Comparison of ENCODE assay signal across 24 cellular contexts in the genomic region with DNA sequence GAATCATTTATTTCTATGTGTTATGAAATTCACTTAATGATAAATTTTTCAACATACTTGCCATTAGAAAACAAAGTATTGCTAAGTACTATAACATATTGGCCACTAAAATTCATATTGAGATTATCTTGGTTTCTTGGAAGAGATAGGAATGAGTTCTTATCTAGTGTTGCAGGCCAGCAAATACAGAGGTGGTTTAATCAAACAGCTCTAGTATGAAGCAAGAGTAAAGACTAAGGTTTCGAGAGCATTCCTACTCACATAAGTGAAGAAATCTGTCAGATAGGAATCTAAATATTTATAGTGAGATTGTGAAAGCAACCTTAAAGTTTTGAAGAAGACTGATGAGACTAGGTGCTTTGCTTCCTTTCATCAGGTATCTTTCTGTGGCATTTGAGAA. TPM values are rescaled to one million over a fixed set of nuclear protein-coding genes. Genes with fewer than 3 reads are reported as not detected.
"Had no signal": no experiment of that assay in that cellular context is flagged by ENCODE, and none has a peak within 500 bp of the region (broad histone marks: within the 10 kb centered on the region; RNA-seq: fewer than 3 reads in every experiment).

No MANE protein-coding gene starts in this region.

- H3K9ac ChIP-seq: parathyroid adenoma had no signal

- H2AFZ ChIP-seq: parathyroid adenoma had no signal

- ATAC-seq: activated T-cell treated with anti-CD3 and anti-CD28 coated beads, Interleukin-2, amount 50 U/mL, for 72 hours; heart right ventricle; natural killer cell had no signal

- H3K27me3 ChIP-seq: brain microvascular endothelial cell, esophagus squamous epithelium, heart right ventricle, neutrophil, stomach, testis had no signal

- DNase-seq: activated CD4-positive, alpha-beta T cell treated with anti-CD3 and anti-CD28 coated beads, Interleukin-2, amount 10 ng/mL, durations not matched to agents 7 days and 5 days; activated CD8-positive, alpha-beta memory T cell treated with anti-CD3 and anti-CD28 coated beads, Interleukin-2, amount 50 U/mL, for 48 hours; activated gamma-delta T cell; activated T-cell treated with anti-CD3 and anti-CD28 coated beads, Interleukin-2, amount 50 U/mL, for 72 hours; brain microvascular endothelial cell; cortex of kidney; effector CD4-positive, alpha-beta T cell; esophagus squamous epithelium; heart right ventricle; left ventricle myocardium inferior; natural killer cell; stimulated activated CD4-positive, alpha-beta T cell treated with anti-CD3 and anti-CD28 coated beads, Interleukin-12 subunit alpha, Interleukin-12 subunit beta, amount 100 ng/mL, for 4 hours; stimulated activated CD4-positive, alpha-beta T cell treated with anti-CD3 and anti-CD28 coated beads, Interleukin-2, amount 100 ng/mL, for 24 hours; stomach; testis had no signal

- H3K27ac Mint-ChIP-seq: activated CD4-positive, alpha-beta T cell treated with anti-CD3 and anti-CD28 coated beads, Interleukin-2, amount 10 ng/mL, durations not matched to agents 7 days and 5 days; activated naive CD8-positive, alpha-beta T cell; activated T-cell treated with anti-CD3 and anti-CD28 coated beads, Interleukin-2, amount 50 U/mL, for 72 hours; natural killer cell; T-helper 1 cell treated with Interleukin-12 subunit alpha and Interleukin-12 subunit beta and Interleukin-4 antibody, amounts not matched to agents 30 μg/mL and 1 μg/mL, for 36 hours had no signal

- H3K4me1 ChIP-seq: esophagus squamous epithelium, parathyroid adenoma, testis had no signal

- H3K9me3 ChIP-seq: esophagus squamous epithelium, heart right ventricle, left ventricle myocardium inferior, neutrophil, stomach, testis had no signal

- H3K36me3 Mint-ChIP-seq: natural killer cell had no signal

- H3K4me3 ChIP-seq: esophagus squamous epithelium, heart right ventricle, left ventricle myocardium inferior, stomach, testis had no signal

- H3K27ac ChIP-seq: brain microvascular endothelial cell, esophagus squamous epithelium, heart right ventricle, left ventricle myocardium inferior, neutrophil, parathyroid adenoma, stomach, testis had no signal

- H3K9me3 Mint-ChIP-seq: activated CD4-positive, alpha-beta T cell treated with anti-CD3 and anti-CD28 coated beads, Interleukin-2, amount 10 ng/mL, durations not matched to agents 7 days and 5 days; activated T-cell treated with anti-CD3 and anti-CD28 coated beads, Interleukin-2, amount 50 U/mL, for 72 hours; central memory CD8-positive, alpha-beta T cell; memory B cell; natural killer cell; T-helper 1 cell treated with Interleukin-12 subunit alpha and Interleukin-12 subunit beta and Interleukin-4 antibody, amounts not matched to agents 30 μg/mL and 1 μg/mL, for 36 hours had no signal

- H3K79me2 ChIP-seq: parathyroid adenoma had no signal

RNA-seq across cellular contexts. Expression of a gene that starts 37.9 kb away (rescaled TPM):
- total RNA-seq: activated CD4-positive, alpha-beta T cell treated with anti-CD3 and anti-CD28 coated beads, Interleukin-2, amount 10 ng/mL, durations not matched to agents 7 days and 5 days; activated T-cell treated with anti-CD3 and anti-CD28 coated beads, Interleukin-2, amount 50 U/mL, for 72 hours; esophagus squamous epithelium; frontal cortex; heart right ventricle; left ventricle myocardium inferior; natural killer cell; stomach; urinary bladder had no signal
- polyA plus RNA-seq: keratinocyte, stomach, urinary bladder had no signal

RNA-seq across cellular contexts. Expression of a gene that starts 59.7 kb away (rescaled TPM):
- total RNA-seq: left ventricle myocardium inferior had no signal
